ENCODE assay signal across 1 cellular context in the genomic region with DNA sequence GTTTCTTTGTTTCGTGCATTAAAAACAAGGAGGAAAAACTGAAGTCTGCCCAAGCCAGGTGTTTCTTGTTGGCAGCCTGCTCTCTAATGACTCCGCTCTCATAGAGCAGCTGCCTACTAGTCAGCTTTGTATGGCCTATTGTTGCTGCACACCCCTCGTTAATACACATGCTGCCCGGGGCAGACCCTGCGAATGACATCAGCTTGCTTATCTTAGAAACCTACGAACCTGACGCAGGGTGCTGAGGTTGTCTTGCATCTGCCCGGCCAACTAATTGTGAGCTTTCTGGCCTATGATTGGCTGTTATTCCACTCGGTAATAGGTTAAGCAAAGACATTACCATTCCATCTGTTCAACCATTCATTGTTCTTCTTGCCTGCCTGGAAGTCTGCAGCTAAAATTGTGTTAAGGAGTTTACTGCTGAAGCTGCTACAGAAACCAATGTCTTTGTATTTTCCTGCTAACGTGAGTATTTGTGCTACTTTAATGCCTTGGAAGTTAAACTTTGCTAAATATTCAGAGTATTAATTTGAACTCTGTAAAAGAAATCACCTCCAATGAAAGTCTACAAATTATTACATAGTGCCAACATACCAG.
A peak's percentile ranks its signal among the peaks of the same experiment; 100 is the strongest.
TF ChIP-seq lines count a peak whose summit lies in the region.

No MANE protein-coding gene starts in this region.

TF ChIP-seq in K562, 482 proteins besides CTCF, POLR2A, EP300 and RAD21 (continued from another document):
- TF ChIP-seq, protein P1, sequence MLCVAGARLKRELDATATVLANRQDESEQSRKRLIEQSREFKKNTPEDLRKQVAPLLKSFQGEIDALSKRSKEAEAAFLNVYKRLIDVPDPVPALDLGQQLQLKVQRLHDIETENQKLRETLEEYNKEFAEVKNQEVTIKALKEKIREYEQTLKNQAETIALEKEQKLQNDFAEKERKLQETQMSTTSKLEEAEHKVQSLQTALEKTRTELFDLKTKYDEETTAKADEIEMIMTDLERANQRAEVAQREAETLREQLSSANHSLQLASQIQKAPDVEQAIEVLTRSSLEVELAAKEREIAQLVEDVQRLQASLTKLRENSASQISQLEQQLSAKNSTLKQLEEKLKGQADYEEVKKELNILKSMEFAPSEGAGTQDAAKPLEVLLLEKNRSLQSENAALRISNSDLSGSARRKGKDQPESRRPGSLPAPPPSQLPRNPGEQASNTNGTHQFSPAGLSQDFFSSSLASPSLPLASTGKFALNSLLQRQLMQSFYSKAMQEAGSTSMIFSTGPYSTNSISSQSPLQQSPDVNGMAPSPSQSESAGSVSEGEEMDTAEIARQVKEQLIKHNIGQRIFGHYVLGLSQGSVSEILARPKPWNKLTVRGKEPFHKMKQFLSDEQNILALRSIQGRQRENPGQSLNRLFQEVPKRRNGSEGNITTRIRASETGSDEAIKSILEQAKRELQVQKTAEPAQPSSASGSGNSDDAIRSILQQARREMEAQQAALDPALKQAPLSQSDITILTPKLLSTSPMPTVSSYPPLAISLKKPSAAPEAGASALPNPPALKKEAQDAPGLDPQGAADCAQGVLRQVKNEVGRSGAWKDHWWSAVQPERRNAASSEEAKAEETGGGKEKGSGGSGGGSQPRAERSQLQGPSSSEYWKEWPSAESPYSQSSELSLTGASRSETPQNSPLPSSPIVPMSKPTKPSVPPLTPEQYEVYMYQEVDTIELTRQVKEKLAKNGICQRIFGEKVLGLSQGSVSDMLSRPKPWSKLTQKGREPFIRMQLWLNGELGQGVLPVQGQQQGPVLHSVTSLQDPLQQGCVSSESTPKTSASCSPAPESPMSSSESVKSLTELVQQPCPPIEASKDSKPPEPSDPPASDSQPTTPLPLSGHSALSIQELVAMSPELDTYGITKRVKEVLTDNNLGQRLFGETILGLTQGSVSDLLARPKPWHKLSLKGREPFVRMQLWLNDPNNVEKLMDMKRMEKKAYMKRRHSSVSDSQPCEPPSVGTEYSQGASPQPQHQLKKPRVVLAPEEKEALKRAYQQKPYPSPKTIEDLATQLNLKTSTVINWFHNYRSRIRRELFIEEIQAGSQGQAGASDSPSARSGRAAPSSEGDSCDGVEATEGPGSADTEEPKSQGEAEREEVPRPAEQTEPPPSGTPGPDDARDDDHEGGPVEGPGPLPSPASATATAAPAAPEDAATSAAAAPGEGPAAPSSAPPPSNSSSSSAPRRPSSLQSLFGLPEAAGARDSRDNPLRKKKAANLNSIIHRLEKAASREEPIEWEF (CRISPR knock-in tag; IDR thresholded peaks at IDR 0.05) = no peak
- TF ChIP-seq HNRNPLL (IDR thresholded peaks at IDR 0.05; ENCODE audit: low read depth, low read length, poor library complexity, severe bottlenecking) (peak; percentile 53), CREM (IDR thresholded peaks at IDR 0.05; ENCODE audit: low read depth) (peak; percentile 37; the same call in 1 of the 2 replicates)
